Comparison of ENCODE assay signal across 8 cellular contexts in genomic region chr5:1140188-1140817, GRCh38. TPM values are rescaled to one million over a fixed set of nuclear protein-coding genes. Genes with fewer than 3 reads are reported as not detected.
DNase-seq lines count a peak whose midpoint lies in the region; ATAC-seq and TF ChIP-seq lines count a peak whose summit lies in the region.

No MANE protein-coding gene starts in this region.

- H3K4me3 ChIP-seq in liver (ENCODE audit: low read depth in 1 of 3, low read length in 3 of 3), result no peak overlapping the region

- 24% methylated on average over 22 of the region's 22 CpGs for WGBS in liver

- TF ChIP-seq RAD21 in liver (IDR thresholded peaks at IDR 0.05), result peak; percentile 98

- no peaks in the 10 kb centered on the region for H3K27me3 ChIP-seq in liver (ENCODE audit: control insufficient read depth in 4 of 4, insufficient read depth in 4 of 4, low read length in 3 of 4)

- peaks cover 0 to 15% (median 9%) of the 10 kb centered on the region in 4 donors for H3K4me1 ChIP-seq in liver (ENCODE audit: control insufficient read depth in 4 of 4, insufficient read depth in 4 of 4, low read length in 3 of 4)

- DNase-seq in EH (ENCODE audit: low read depth), result peak; percentile 44
- peak; percentile 88 for DNase-seq in NCI-H2107 treated with DMSO at 0.1 percent for 48 hours (lab: John Stamatoyannopoulos, UW; ENCODE audit: unreplicated experiment)
- peak; percentile 70 for DNase-seq in activated CD4-positive, alpha-beta T cell treated with anti-CD3 and anti-CD28 coated beads for 1 hour
- DNase-seq in central memory CD4-positive, alpha-beta T cell, result peak; percentile 79
- peak; percentile 67 for DNase-seq in stimulated activated CD8-positive, alpha-beta memory T cell treated with anti-CD3 and anti-CD28 coated beads, Interleukin-12 subunit alpha, Interleukin-12 subunit beta, amount 100 ng/mL, for 4 hours (ENCODE audit: low read depth)

- no peak overlapping the region for H3K27ac ChIP-seq in liver (ENCODE audit: low read depth in 1 of 2, low read length in 2 of 2)

- H3K9me3 ChIP-seq in liver (ENCODE audit: control insufficient read depth in 4 of 4, low read length in 3 of 4), result no peaks in the 10 kb centered on the region

- peak; percentile 94 for TF ChIP-seq CTCF in liver (IDR thresholded peaks at IDR 0.05; ENCODE audit: low read depth, low read length, missing input control)

- ATAC-seq in HG02763 (IDR thresholded peaks at IDR 0.05; ENCODE audit: unreplicated experiment), result peak; percentile 62
- ATAC-seq in HG03439 (IDR thresholded peaks at IDR 0.05; ENCODE audit: unreplicated experiment), result no peak

- no peak overlapping the region for H3K9ac ChIP-seq in liver (ENCODE audit: low read depth in 1 of 2, low read length in 2 of 2)

- no peaks in the 10 kb centered on the region for H3K36me3 ChIP-seq in liver (ENCODE audit: control insufficient read depth in 4 of 4, insufficient read depth in 3 of 4, low read depth in 1 of 4, low read length in 3 of 4)

TF ChIP-seq in liver, 16 proteins besides CTCF, POLR2A, EP300 and RAD21:
- TF ChIP-seq MAX (IDR thresholded peaks at IDR 0.05) (no peak), TAF1 (conservative IDR thresholded peaks at IDR 0.05) (no peak), FOXA1 (IDR thresholded peaks at IDR 0.05) (peak; percentile 55), RXRA (IDR thresholded peaks at IDR 0.05) (peak in 1 of 2 donors; percentile 41), FOXA2 (IDR thresholded peaks at IDR 0.05) (peak; percentile 70)

RNA-seq across cellular contexts. Expression of gene SLC12A7, which starts 28.4 kb away (rescaled TPM):
- total RNA-seq in liver, result 10 to 100 TPM; 27.1 to 64.2 TPM
- 10 to 100 TPM; 12.3 to 30.8 TPM for polyA plus RNA-seq in liver
